12 cellular contexts compared by ENCODE assay signal in genomic region chr18:39455300-39455699, GRCh38.
A peak's percentile ranks its signal among the peaks of the same experiment; 100 is the strongest.
DNase-seq lines count a peak whose midpoint lies in the region; ATAC-seq and TF ChIP-seq lines count a peak whose summit lies in the region.
"Had no signal": no experiment of that assay in that cellular context is flagged by ENCODE, and none has a peak within 500 bp of the region (broad histone marks: within the 10 kb centered on the region; RNA-seq: fewer than 3 reads in every experiment).

No MANE protein-coding gene starts in this region.

- CTCF ChIA-PET in WTC11 (lab: Charles Lee), result no interaction called here

- POLR2A ChIA-PET in WTC11 (lab: Charles Lee), result no interaction called here

- H3K4me1 Mint-ChIP-seq in CD14-positive monocyte (peaks cover 10% of the 10 kb centered on the region), WTC11 (peaks cover 10% of the 10 kb centered on the region)

- intact Hi-C loops in CD14-positive monocyte (cut with micrococcal nuclease), result no loop called here

- H3K9me3 ChIP-seq in MG63, result no peaks in the 10 kb centered on the region
- H3K9me3 ChIP-seq: tibial nerve had no signal

- H3K9me3 Mint-ChIP-seq in CD14-positive monocyte, result peaks cover 0 to 8% (median 2%) of the 10 kb centered on the region in 7 donors
- H3K9me3 Mint-ChIP-seq in WTC11, result peaks cover 7% of the 10 kb centered on the region; the same call in 1 of the 2 replicates

- no peak overlapping the region for H3K4me3 Mint-ChIP-seq in CD14-positive monocyte
- H3K4me3 Mint-ChIP-seq in WTC11, result no peak overlapping the region
- H3K4me3 Mint-ChIP-seq: CD4-positive, alpha-beta memory T cell had no signal

- DNase-seq in Caki2 (ENCODE audit: low read depth) (peak; percentile 76), MG63 (peak; percentile 75), cardiac fibroblast (ENCODE audit: low read depth in 2 of 2) (peak; percentile 71 to 76), left kidney (ENCODE audit: low read depth, low spot score) (peak; percentile 15), CD14-positive monocyte (ENCODE audit: low spot score) (no peak), WTC11 (ENCODE audit: low spot score) (no peak)
- DNase-seq: CD4-positive, alpha-beta memory T cell; NCI-H1105; T-helper 9 cell had no signal

- no peaks in the 10 kb centered on the region for H3K36me3 ChIP-seq in MG63
- H3K36me3 ChIP-seq: tibial nerve had no signal

- no peak for ATAC-seq in GM21619 (IDR thresholded peaks at IDR 0.05; ENCODE audit: unreplicated experiment)
- no peak for ATAC-seq in HG02970 (IDR thresholded peaks at IDR 0.05; ENCODE audit: low FRiP score, unreplicated experiment)
- no peak for ATAC-seq in WTC11

- H3K36me3 Mint-ChIP-seq in CD14-positive monocyte (peaks cover 0 to 1% of the 10 kb centered on the region in 2 donors), WTC11 (no peaks in the 10 kb centered on the region)
- H3K36me3 Mint-ChIP-seq: CD4-positive, alpha-beta memory T cell had no signal

- H3K4me3 ChIP-seq in MG63 (no peak overlapping the region), cardiac fibroblast (replicated peaks in 1 of 2; ENCODE audit: low read depth in 2 of 2, low read length in 2 of 2) (no peak overlapping the region)
- H3K4me3 ChIP-seq: tibial nerve had no signal

- in situ Hi-C loops in Caki2 (cut with HindIII; ENCODE audit: low pct_unique_long_range_greater_than_20kb, low sequenced_read_pairs), result no loop called here

- no peaks in the 10 kb centered on the region for H3K27me3 Mint-ChIP-seq in CD14-positive monocyte (ENCODE audit: low read depth in 3 of 3)
- H3K27me3 Mint-ChIP-seq in WTC11 (ENCODE audit: low read depth), result no peaks in the 10 kb centered on the region
- H3K27me3 Mint-ChIP-seq: CD4-positive, alpha-beta memory T cell had no signal

- H3K27ac Mint-ChIP-seq in CD14-positive monocyte, result no peak overlapping the region
- H3K27ac Mint-ChIP-seq in WTC11, result no peak overlapping the region
- H3K27ac Mint-ChIP-seq: CD4-positive, alpha-beta memory T cell had no signal

- TF ChIP-seq CTCF in cardiac fibroblast (IDR thresholded peaks at IDR 0.05; ENCODE audit: low read depth, low read length) (no peak), CD14-positive monocyte (IDR thresholded peaks at IDR 0.05) (no peak), WTC11 (IDR thresholded peaks at IDR 0.05) (no peak)

- no peaks in the 10 kb centered on the region for H3K27me3 ChIP-seq in MG63
- H3K27me3 ChIP-seq: tibial nerve had no signal

TF ChIP-seq in WTC11, 78 proteins besides CTCF, POLR2A, EP300 and RAD21:
- no peak for TF ChIP-seq FOXJ3 (CRISPR knock-in tag; IDR thresholded peaks at IDR 0.05; ENCODE audit: borderline replicate concordance)
- no peak for TF ChIP-seq ZNF416 (CRISPR knock-in tag; IDR thresholded peaks at IDR 0.05)
- TF ChIP-seq TCF7 (CRISPR knock-in tag; IDR thresholded peaks at IDR 0.05; ENCODE audit: low read depth), result no peak
- no peak for TF ChIP-seq MLX (CRISPR knock-in tag; IDR thresholded peaks at IDR 0.05)
- TF ChIP-seq MXD4 (CRISPR knock-in tag; IDR thresholded peaks at IDR 0.05; ENCODE audit: borderline replicate concordance), result no peak
- TF ChIP-seq FOXP4 (CRISPR knock-in tag; IDR thresholded peaks at IDR 0.05), result no peak
- no peak for TF ChIP-seq MAX (CRISPR knock-in tag; IDR thresholded peaks at IDR 0.05)
- TF ChIP-seq ZNF532 (CRISPR knock-in tag; IDR thresholded peaks at IDR 0.05; ENCODE audit: borderline replicate concordance), result no peak
- no peak for TF ChIP-seq ZNF138 (CRISPR knock-in tag; conservative IDR thresholded peaks at IDR 0.05)
- TF ChIP-seq HMGXB4 (CRISPR knock-in tag; IDR thresholded peaks at IDR 0.05), result no peak
- no peak for TF ChIP-seq TEAD4 (CRISPR knock-in tag; IDR thresholded peaks at IDR 0.05)
- TF ChIP-seq CREB1 (CRISPR knock-in tag; IDR thresholded peaks at IDR 0.05), result no peak

Comparison
In these comparisons a context has a peak if more than half of its experiments do, and no peak if none do; other contexts are left out.
1. DNase-seq: peak in Caki2 (single experiment), MG63 (single experiment), cardiac fibroblast (2 of 2) and left kidney (single experiment); none in CD14-positive monocyte (single experiment) and WTC11 (single experiment).